ENCODE assay signal across 28 cellular contexts in genomic region chr3:140010391-140010790, GRCh38.
"Had no signal": no experiment of that assay in that cellular context is flagged by ENCODE, and none has a peak within 500 bp of the region (broad histone marks: within the 10 kb centered on the region; RNA-seq: fewer than 3 reads in every experiment).

No MANE protein-coding gene starts in this region.

- H3K4me3 ChIP-seq: ascending aorta had no signal

- H3K27me3 ChIP-seq: ascending aorta had no signal

- H3K4me1 ChIP-seq: ascending aorta had no signal

- H3K27ac ChIP-seq: ascending aorta, WERI-Rb-1 had no signal

- H3K9me3 ChIP-seq: ascending aorta had no signal

- DNase-seq: activated CD4-positive, alpha-beta memory T cell treated with anti-CD3 and anti-CD28 coated beads, Interleukin-2, amount 10 ng/mL, durations not matched to agents 7 days and 5 days; activated CD4-positive, alpha-beta T cell treated with anti-CD3 and anti-CD28 coated beads for 1 hour; activated CD4-positive, alpha-beta T cell treated with anti-CD3 and anti-CD28 coated beads for 36 hours; activated CD4-positive, alpha-beta T cell treated with anti-CD3 and anti-CD28 coated beads for 48 hours; activated CD4-positive, alpha-beta T cell treated with anti-CD3 and anti-CD28 coated beads, Interleukin-2, amount 10 ng/mL, durations not matched to agents 7 days and 5 days; activated CD4-positive, alpha-beta T cell treated with anti-CD3 and anti-CD28 coated beads, Interleukin-2, amount 50 U/mL, for 48 hours; activated CD4-positive, CD25-positive, alpha-beta regulatory T cell; activated CD8-positive, alpha-beta memory T cell treated with anti-CD3 and anti-CD28 coated beads for 24 hours; activated CD8-positive, alpha-beta memory T cell treated with anti-CD3 and anti-CD28 coated beads, Interleukin-2, amount 10 ng/mL, durations not matched to agents 7 days and 5 days; activated CD8-positive, alpha-beta memory T cell treated with anti-CD3 and anti-CD28 coated beads, Interleukin-2, amount 50 U/mL, for 48 hours; activated CD8-positive, alpha-beta T cell treated with anti-CD3 and anti-CD28 coated beads, Interleukin-2, amount 10 ng/mL, durations not matched to agents 7 days and 5 days; activated effector memory CD4-positive, alpha-beta T cell treated with Interleukin-2 at 50 U/mL for 16 hours; activated gamma-delta T cell; activated naive CD4-positive, alpha-beta T cell treated with anti-CD3 and anti-CD28 coated beads, Interleukin-2, amount 10 ng/mL, durations not matched to agents 7 days and 5 days; activated naive CD4-positive, alpha-beta T cell treated with Interleukin-2 at 50 U/mL for 16 hours; activated naive CD8-positive, alpha-beta T cell treated with anti-CD3 and anti-CD28 coated beads, Interleukin-2, amount 10 ng/mL, durations not matched to agents 7 days and 5 days; activated naive CD8-positive, alpha-beta T cell treated with anti-CD3 and anti-CD28 coated beads, Interleukin-2, amount 50 U/mL, for 24 hours; activated T-cell treated with anti-CD3 and anti-CD28 coated beads, Interleukin-2, amount 50 U/mL, for 24 hours; activated T-cell treated with anti-CD3 and anti-CD28 coated beads, Interleukin-2, amount 50 U/mL, for 48 hours; amygdala; anterior cingulate cortex; central memory CD4-positive, alpha-beta T cell; T-cell; T-helper 2 cell; T-helper 9 cell; WERI-Rb-1 had no signal

- FAIRE-seq: TTC549 had no signal

- H3K36me3 ChIP-seq: ascending aorta, WERI-Rb-1 had no signal
